ENCODE assay signal across 8 cellular contexts in the genomic region with DNA sequence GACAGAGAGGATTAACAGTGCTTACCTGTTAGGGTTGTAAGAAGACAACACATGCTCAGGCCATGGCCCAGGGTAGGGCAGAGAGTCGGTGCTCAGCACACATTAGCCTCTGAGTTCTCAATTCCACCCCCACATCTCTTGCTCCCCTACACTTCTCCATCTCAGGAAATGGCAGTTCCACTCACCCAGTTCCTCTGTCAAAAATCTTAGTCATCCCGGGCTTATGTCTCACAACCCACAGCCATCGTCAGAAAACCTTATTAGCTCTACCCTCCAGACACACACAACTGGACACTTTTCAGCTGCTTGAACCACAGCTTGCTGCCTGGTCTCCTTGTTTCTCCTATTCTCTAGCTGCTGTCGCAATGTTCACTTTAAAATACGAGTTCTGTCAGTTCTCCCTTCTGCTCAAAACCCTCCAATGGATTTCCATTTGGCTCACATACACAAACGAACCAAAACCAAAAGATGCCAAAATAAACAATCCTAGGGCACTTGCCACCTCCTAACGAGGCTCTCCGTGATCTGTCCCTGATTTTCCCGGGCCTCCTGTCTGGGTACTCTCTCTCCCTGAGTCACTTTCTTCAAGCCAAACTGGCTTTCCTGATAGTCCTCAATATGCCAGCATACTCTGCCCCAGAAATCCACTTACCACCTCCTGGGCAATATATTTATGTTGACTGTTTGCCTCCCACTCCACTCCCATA.
DNase-seq lines count a peak whose midpoint lies in the region; ATAC-seq and TF ChIP-seq lines count a peak whose summit lies in the region.

No MANE protein-coding gene starts in this region.

- H3K79me2 ChIP-seq in PC-3 (ENCODE audit: low read length): no peaks in the 10 kb centered on the region

- H3K4me3 ChIP-seq in PC-3 (ENCODE audit: low read length): no peak overlapping the region
- H3K4me3 ChIP-seq in body of pancreas: no peak overlapping the region

- no peaks in the 10 kb centered on the region for H3K9me3 ChIP-seq in PC-3 (ENCODE audit: low read length)
- no peaks in the 10 kb centered on the region for H3K9me3 ChIP-seq in body of pancreas

- CTCF ChIA-PET in PC-3 (lab: Charles Lee): no interaction called here

- intact Hi-C loops in PC-3 (cut with micrococcal nuclease) (loop anchor here (10.0 kb wide), 1 partner anchor 154 kb away; no protein-coding TSS in a partner anchor), body of pancreas (cut with DNase I) (no loop called here)

- no peak overlapping the region for H3K4me2 ChIP-seq in PC-3 (ENCODE audit: low read length)

- no peak for TF ChIP-seq CTCF in PC-3 (conservative IDR thresholded peaks at IDR 0.05; ENCODE audit: low read depth, low read length)
- no peak for TF ChIP-seq CTCF in body of pancreas (IDR thresholded peaks at IDR 0.05)

- peak; percentile 25 for DNase-seq in activated CD4-positive, alpha-beta T cell treated with anti-CD3 and anti-CD28 coated beads for 48 hours
- DNase-seq in activated CD4-positive, alpha-beta T cell treated with anti-CD3 and anti-CD28 coated beads, Interleukin-2, amount 50 U/mL, for 4 hours: no peak
- peak; percentile 20 for DNase-seq in PC-3
- peak; percentile 59 for DNase-seq in kidney tubule cell (ENCODE audit: low spot score)
- DNase-seq in foreskin melanocyte: no peak
- DNase-seq in COLO668 (lab: John Stamatoyannopoulos, UW; ENCODE audit: unreplicated experiment): no peak
- no peak for DNase-seq in body of pancreas

- peak; percentile 36 for ATAC-seq in HG02943 (IDR thresholded peaks at IDR 0.05; ENCODE audit: low read depth, unreplicated experiment)
- ATAC-seq in PC-3: peak; percentile 18; the same call in 1 of the 2 replicates
- ATAC-seq in body of pancreas: no peak

- H3K36me3 ChIP-seq in PC-3 (ENCODE audit: low read depth, low read length) (peaks cover 18% of the 10 kb centered on the region), body of pancreas (replicated peaks in 1 of 2; ENCODE audit: insufficient read depth in 1 of 2, low read depth in 2 of 2) (peaks cover 0 to 2% of the 10 kb centered on the region in 2 donors)

- H3K9ac ChIP-seq in PC-3 (ENCODE audit: low read length): no peak overlapping the region

- 0 out of 2 replicates have a peak overlapping the region, but pooled peaks have one; percentile 6 for H3K27ac ChIP-seq in PC-3 (ENCODE audit: low read length)
- H3K27ac ChIP-seq in body of pancreas: no peak overlapping the region

- no peaks in the 10 kb centered on the region for H3F3A ChIP-seq in PC-3 (ENCODE audit: low read length, unreplicated experiment)

- BruUV-seq in PC-3 (replicated peaks; lab: Mats Ljungman, UMichigan): no TSS peak

- H2AFZ ChIP-seq in PC-3 (ENCODE audit: low read length): no peak overlapping the region

- WGBS in body of pancreas, 2 donors: 64 to 70% methylated on average over 9 of the region's 9 CpGs

- H3K4me1 ChIP-seq in PC-3 (ENCODE audit: insufficient read depth, low read length) (peaks cover 15% of the 10 kb centered on the region), body of pancreas (peaks cover 16% of the 10 kb centered on the region)

- no peaks in the 10 kb centered on the region for H4K20me1 ChIP-seq in PC-3 (ENCODE audit: low read length)

- TF ChIP-seq POLR2A in body of pancreas (IDR thresholded peaks at IDR 0.05): no peak

- POLR2A ChIA-PET in PC-3 (lab: Charles Lee; ENCODE audit: unreplicated experiment): no interaction called here

- no peaks in the 10 kb centered on the region for H3K27me3 ChIP-seq in PC-3 (ENCODE audit: low read length)
- H3K27me3 ChIP-seq in body of pancreas: no peaks in the 10 kb centered on the region

- no peaks in the 10 kb centered on the region for H3K9me2 ChIP-seq in PC-3 (replicated peaks; ENCODE audit: low read length)

Comparison
In these comparisons a context has a peak if more than half of its experiments do, and no peak if none do; other contexts are left out.
1. DNase-seq: peak in activated CD4-positive, alpha-beta T cell treated with anti-CD3 and anti-CD28 coated beads for 48 hours (single experiment), PC-3 (single experiment) and kidney tubule cell (single experiment); none in activated CD4-positive, alpha-beta T cell treated with anti-CD3 and anti-CD28 coated beads, Interleukin-2, amount 50 U/mL, for 4 hours (0 of 2), foreskin melanocyte (single experiment), COLO668 (single experiment) and body of pancreas (0 of 4).